1 cellular context compared by ENCODE assay signal in genomic region chr10:68720793-68721672, GRCh38.
A peak's percentile ranks its signal among the peaks of the same experiment; 100 is the strongest.
TF ChIP-seq lines count a peak whose summit lies in the region.

Gene CCAR1, plus strand, starts transcription at chr10:68721239. Its CDS starts 1,266 bp downstream, at chr10:68722505.

TF ChIP-seq in HepG2, 621 proteins besides CTCF, POLR2A, EP300 and RAD21 (continued from another document and continues in another):
- TF ChIP-seq TFDP2 (CRISPR knock-in tag; IDR thresholded peaks at IDR 0.05) (peak; percentile 76), NRL (CRISPR knock-in tag; IDR thresholded peaks at IDR 0.05; ENCODE audit: borderline replicate concordance) (peak; percentile 31; the same call in 1 of the 2 replicates), IKZF4 (CRISPR knock-in tag; IDR thresholded peaks at IDR 0.05; ENCODE audit: borderline replicate concordance, low read depth, not compliant biosample characterization) (peak; percentile 53), ZNF337 (CRISPR knock-in tag; IDR thresholded peaks at IDR 0.05; ENCODE audit: borderline replicate concordance, low read depth) (no peak), KDM4B (CRISPR knock-in tag; IDR thresholded peaks at IDR 0.05) (no peak), HES4 (CRISPR knock-in tag; IDR thresholded peaks at IDR 0.05; ENCODE audit: borderline replicate concordance) (no peak), BRF2 (CRISPR knock-in tag; IDR thresholded peaks at IDR 0.05) (peak; percentile 87), ZSCAN22 (CRISPR knock-in tag; IDR thresholded peaks at IDR 0.05) (no peak), ZNF790 (CRISPR knock-in tag; IDR thresholded peaks at IDR 0.05; ENCODE audit: borderline replicate concordance) (no peak), RORA (CRISPR knock-in tag; IDR thresholded peaks at IDR 0.05) (no peak), TBL1XR1 (IDR thresholded peaks at IDR 0.05; ENCODE audit: borderline replicate concordance, low read length, partially characterized antibody) (no peak), HNRNPUL1 (IDR thresholded peaks at IDR 0.05; ENCODE audit: low read depth, low read length) (no peak), ZNF256 (CRISPR knock-in tag; conservative IDR thresholded peaks at IDR 0.05) (peak; percentile 56; the same call in 1 of the 2 replicates), ZNF224 (CRISPR knock-in tag; IDR thresholded peaks at IDR 0.05) (peak; percentile 19; the same call in 1 of the 2 replicates), ZHX1 (CRISPR knock-in tag; IDR thresholded peaks at IDR 0.05; ENCODE audit: low read depth) (peak; percentile 81), ATF1 (CRISPR knock-in tag; IDR thresholded peaks at IDR 0.05) (peak; percentile 67; the same call in 1 of the 2 replicates), ZSCAN12 (CRISPR knock-in tag; IDR thresholded peaks at IDR 0.05) (peak; percentile 50; the same call in 1 of the 2 replicates), ZBTB42 (CRISPR knock-in tag; IDR thresholded peaks at IDR 0.05) (no peak), BHLHE40 (IDR thresholded peaks at IDR 0.05; ENCODE audit: low read length) (peak; percentile 84), PPARG (CRISPR knock-in tag; conservative IDR thresholded peaks at IDR 0.05) (no peak; the same call in 1 of the 2 replicates), MED1 (CRISPR knock-in tag; IDR thresholded peaks at IDR 0.05) (peak; percentile 65), PAXIP1 (CRISPR knock-in tag; conservative IDR thresholded peaks at IDR 0.05) (0 out of 2 replicates have a peak, but pooled peaks have one; percentile 44), CREB3 (CRISPR knock-in tag; IDR thresholded peaks at IDR 0.05) (no peak), PRPF4 (IDR thresholded peaks at IDR 0.05; ENCODE audit: low read depth, low read length, poor library complexity, severe bottlenecking) (no peak), KAT8 (CRISPR knock-in tag; IDR thresholded peaks at IDR 0.05) (peak; percentile 91), ZNF331 (CRISPR knock-in tag; IDR thresholded peaks at IDR 0.05) (no peak; the same call in 1 of the 2 replicates), JDP2 (CRISPR knock-in tag; IDR thresholded peaks at IDR 0.05; ENCODE audit: borderline replicate concordance) (no peak), TOE1 (CRISPR knock-in tag; IDR thresholded peaks at IDR 0.05) (no peak), MLLT10 (CRISPR knock-in tag; IDR thresholded peaks at IDR 0.05) (no peak), HDAC6 (IDR thresholded peaks at IDR 0.05; ENCODE audit: low read depth, low read length) (no peak), ZSCAN31 (CRISPR knock-in tag; IDR thresholded peaks at IDR 0.05; ENCODE audit: low read depth) (no peak), TERF1 (CRISPR knock-in tag; IDR thresholded peaks at IDR 0.05) (no peak), ATAD3A (CRISPR knock-in tag; IDR thresholded peaks at IDR 0.05) (no peak), ZNF761 (CRISPR knock-in tag; conservative IDR thresholded peaks at IDR 0.05) (no peak), ZNF550 (CRISPR knock-in tag; IDR thresholded peaks at IDR 0.05; ENCODE audit: borderline replicate concordance) (no peak), KLF9 (CRISPR knock-in tag; IDR thresholded peaks at IDR 0.05; ENCODE audit: low read depth) (no peak), MLX (CRISPR knock-in tag; IDR thresholded peaks at IDR 0.05) (0 out of 2 replicates have a peak, but pooled peaks have one; percentile 38), HNRNPL (IDR thresholded peaks at IDR 0.05; ENCODE audit: low read depth, low read length) (0 out of 2 replicates have a peak, but pooled peaks have one; percentile 51), PBX2 (CRISPR knock-in tag; IDR thresholded peaks at IDR 0.05) (no peak), ZMAT5 (CRISPR knock-in tag; IDR thresholded peaks at IDR 0.05; ENCODE audit: borderline replicate concordance, low read depth) (no peak), FOXM1 (CRISPR knock-in tag; IDR thresholded peaks at IDR 0.05) (no peak), HOXA5 (CRISPR knock-in tag; IDR thresholded peaks at IDR 0.05) (peak; percentile 71), HIVEP1 (CRISPR knock-in tag; IDR thresholded peaks at IDR 0.05) (no peak; the same call in 1 of the 2 replicates), PTBP1 (IDR thresholded peaks at IDR 0.05; ENCODE audit: low read depth, low read length, poor library complexity, severe bottlenecking) (no peak), LRRFIP1 (CRISPR knock-in tag; conservative IDR thresholded peaks at IDR 0.05) (no peak), REXO4 (CRISPR knock-in tag; IDR thresholded peaks at IDR 0.05; ENCODE audit: borderline replicate concordance) (no peak), ZKSCAN1 (IDR thresholded peaks at IDR 0.05; ENCODE audit: low read length) (no peak), ATF7 (IDR thresholded peaks at IDR 0.05) (no peak), ATF7 (CRISPR knock-in tag; IDR thresholded peaks at IDR 0.05) (no peak), ISX (CRISPR knock-in tag; conservative IDR thresholded peaks at IDR 0.05) (0 out of 2 replicates have a peak, but pooled peaks have one; percentile 63), ZNF691 (CRISPR knock-in tag; IDR thresholded peaks at IDR 0.05; ENCODE audit: borderline replicate concordance, low read depth) (peak; percentile 74; the same call in 1 of the 2 replicates), ZNF333 (CRISPR knock-in tag; IDR thresholded peaks at IDR 0.05; ENCODE audit: borderline replicate concordance) (no peak), ZNF12 (CRISPR knock-in tag; IDR thresholded peaks at IDR 0.05) (no peak), ZNF772 (CRISPR knock-in tag; IDR thresholded peaks at IDR 0.05) (no peak; the same call in 1 of the 2 replicates), ZNF282 (IDR thresholded peaks at IDR 0.05; ENCODE audit: partially characterized antibody) (no peak), KLF11 (CRISPR knock-in tag; IDR thresholded peaks at IDR 0.05) (no peak)
